Comparison of ENCODE assay signal across 8 cellular contexts in genomic region chr6:36422714-36423100, GRCh38. TPM values are rescaled to one million over a fixed set of nuclear protein-coding genes. Genes with fewer than 3 reads are reported as not detected.
DNase-seq lines count a peak whose midpoint lies in the region; ATAC-seq, FAIRE-seq and TF ChIP-seq lines count a peak whose summit lies in the region.

No MANE protein-coding gene starts in this region.

- H3K4me2 ChIP-seq in keratinocyte (ENCODE audit: control insufficient read depth, extremely low read depth, insufficient read depth, low read depth, low read length), result peak overlapping the region; percentile 98

- dilution Hi-C loops in keratinocyte (cut with MboI; ENCODE audit: extremely low pct_ligation_motif_present, low sequenced_read_pairs), result no loop called here

- peak overlapping the region; percentile 85 for H3K9ac ChIP-seq in keratinocyte (ENCODE audit: control insufficient read depth, extremely low read depth, insufficient read depth, low read length)

- no peak for FAIRE-seq in keratinocyte (lab: Jason Lieb, UNC)

- H3K79me2 ChIP-seq in keratinocyte (ENCODE audit: control insufficient read depth, insufficient read depth, low read length), result no peaks in the 10 kb centered on the region

- CTCF ChIA-PET in activated CD8-positive, alpha-beta T cell treated with anti-CD3 and anti-CD28 coated beads, Interleukin-2, amount 10 ng/mL, durations not matched to agents 7 days and 5 days (lab: Charles Lee), result interaction anchor here (0.6 to 2.3 kb wide), 19 partner anchors 9 to 360 kb away, joined by 3 to 17 read pairs (median 4); no protein-coding TSS in a partner anchor

- no peaks in the 10 kb centered on the region for H3K9me3 ChIP-seq in keratinocyte (ENCODE audit: control insufficient read depth, low read depth, low read length)

- peak overlapping the region; percentile 84 for H3K4me3 Mint-ChIP-seq in T-helper 1 cell treated with Interleukin-12 subunit alpha and Interleukin-12 subunit beta and Interleukin-4 antibody, amounts not matched to agents 30 μg/mL and 1 μg/mL, for 36 hours
- peak overlapping the region; percentile 80 for H3K4me3 Mint-ChIP-seq in activated CD8-positive, alpha-beta T cell treated with anti-CD3 and anti-CD28 coated beads, Interleukin-2, amount 10 ng/mL, durations not matched to agents 7 days and 5 days

- no peak for DNase-seq in T-helper 1 cell
- DNase-seq in activated CD8-positive, alpha-beta T cell treated with anti-CD3 and anti-CD28 coated beads, Interleukin-2, amount 10 ng/mL, durations not matched to agents 7 days and 5 days, result no peak
- DNase-seq in keratinocyte (ENCODE audit: low read depth, low spot score), result no peak
- DNase-seq in substantia nigra (lab: John Stamatoyannopoulos, UW), result no peak
- DNase-seq in C1 segment of cervical spinal cord (lab: John Stamatoyannopoulos, UW), result no peak

- H3K4me1 Mint-ChIP-seq in T-helper 1 cell treated with Interleukin-12 subunit alpha and Interleukin-12 subunit beta and Interleukin-4 antibody, amounts not matched to agents 30 μg/mL and 1 μg/mL, for 36 hours (ENCODE audit: low read depth), result peaks cover 14% of the 10 kb centered on the region
- peaks cover 19% of the 10 kb centered on the region for H3K4me1 Mint-ChIP-seq in activated CD8-positive, alpha-beta T cell treated with anti-CD3 and anti-CD28 coated beads, Interleukin-2, amount 10 ng/mL, durations not matched to agents 7 days and 5 days (ENCODE audit: low read depth)

- POLR2A ChIA-PET in activated CD8-positive, alpha-beta T cell treated with anti-CD3 and anti-CD28 coated beads, Interleukin-2, amount 10 ng/mL, durations not matched to agents 7 days and 5 days (lab: Charles Lee), result interaction anchor here (0.7 to 1.5 kb wide), 7 partner anchors 17 to 173 kb away, joined by 3 to 7 read pairs (median 3); no protein-coding TSS in a partner anchor

- no peaks in the 10 kb centered on the region for H3K27me3 Mint-ChIP-seq in T-helper 1 cell treated with Interleukin-12 subunit alpha and Interleukin-12 subunit beta and Interleukin-4 antibody, amounts not matched to agents 30 μg/mL and 1 μg/mL, for 36 hours (ENCODE audit: low read depth)
- H3K27me3 Mint-ChIP-seq in activated CD8-positive, alpha-beta T cell treated with anti-CD3 and anti-CD28 coated beads, Interleukin-2, amount 10 ng/mL, durations not matched to agents 7 days and 5 days (ENCODE audit: low read depth), result peaks cover 4% of the 10 kb centered on the region

- peak overlapping the region; percentile 71 for H3K27ac Mint-ChIP-seq in T-helper 1 cell treated with Interleukin-12 subunit alpha and Interleukin-12 subunit beta and Interleukin-4 antibody, amounts not matched to agents 30 μg/mL and 1 μg/mL, for 36 hours
- peak overlapping the region; percentile 86 for H3K27ac Mint-ChIP-seq in activated CD8-positive, alpha-beta T cell treated with anti-CD3 and anti-CD28 coated beads, Interleukin-2, amount 10 ng/mL, durations not matched to agents 7 days and 5 days

- H4K20me1 ChIP-seq in keratinocyte (ENCODE audit: control insufficient read depth, extremely low read depth, insufficient read depth, low read length), result no peaks in the 10 kb centered on the region

- ATAC-seq in activated CD8-positive, alpha-beta T cell treated with anti-CD3 and anti-CD28 coated beads, Interleukin-2, amount 10 ng/mL, durations not matched to agents 7 days and 5 days, result no peak
- no peak for ATAC-seq in GM18517 (IDR thresholded peaks at IDR 0.05; ENCODE audit: unreplicated experiment)
- ATAC-seq in GM18511 (IDR thresholded peaks at IDR 0.05; ENCODE audit: unreplicated experiment), result no peak

- peak overlapping the region; percentile 97 for H2AFZ ChIP-seq in keratinocyte (ENCODE audit: control insufficient read depth, low read length)

- H3K4me1 ChIP-seq in keratinocyte (ENCODE audit: control insufficient read depth, extremely low read depth, insufficient read depth, low read length), result peaks cover 29% of the 10 kb centered on the region

- peak overlapping the region; percentile 67 for H3K27ac ChIP-seq in keratinocyte (ENCODE audit: control insufficient read depth, insufficient read depth, low read length)
- peak overlapping the region; percentile 82 for H3K27ac ChIP-seq in substantia nigra (ENCODE audit: low read depth, low read length, poor library complexity, severe bottlenecking)

- peak overlapping the region; percentile 44 to 95 (median 63) for H3K4me3 ChIP-seq in keratinocyte (ENCODE audit: control insufficient read depth in 2 of 3, extremely low read depth in 1 of 3, insufficient read depth in 2 of 3, low read depth in 1 of 3, low read length in 3 of 3)

- no peaks in the 10 kb centered on the region for H3K9me3 Mint-ChIP-seq in T-helper 1 cell treated with Interleukin-12 subunit alpha and Interleukin-12 subunit beta and Interleukin-4 antibody, amounts not matched to agents 30 μg/mL and 1 μg/mL, for 36 hours
- no peaks in the 10 kb centered on the region for H3K9me3 Mint-ChIP-seq in activated CD8-positive, alpha-beta T cell treated with anti-CD3 and anti-CD28 coated beads, Interleukin-2, amount 10 ng/mL, durations not matched to agents 7 days and 5 days (ENCODE audit: insufficient read depth)

- no peaks in the 10 kb centered on the region for H3K9me1 ChIP-seq in keratinocyte (ENCODE audit: control insufficient read depth, extremely low read depth, insufficient read depth, low read length)

- H3K27me3 ChIP-seq in keratinocyte (ENCODE audit: control insufficient read depth, extremely low read depth, insufficient read depth, low read length), result no peaks in the 10 kb centered on the region

- no peaks in the 10 kb centered on the region for H3K36me3 ChIP-seq in keratinocyte (ENCODE audit: control insufficient read depth in 2 of 2, extremely low read depth in 1 of 2, insufficient read depth in 2 of 2, low read length in 2 of 2)

- TF ChIP-seq CTCF in keratinocyte (optimal IDR thresholded peaks at IDR 0.05 in 1 of 3, IDR thresholded peaks at IDR 0.05 in 1 of 3, conservative IDR thresholded peaks at IDR 0.05 in 1 of 3; ENCODE audit: extremely low read depth in 1 of 3, insufficient read depth in 2 of 3, low read length in 3 of 3), result no peak

- no peaks in the 10 kb centered on the region for H3K36me3 Mint-ChIP-seq in T-helper 1 cell treated with Interleukin-12 subunit alpha and Interleukin-12 subunit beta and Interleukin-4 antibody, amounts not matched to agents 30 μg/mL and 1 μg/mL, for 36 hours (ENCODE audit: low read depth)
- H3K36me3 Mint-ChIP-seq in activated CD8-positive, alpha-beta T cell treated with anti-CD3 and anti-CD28 coated beads, Interleukin-2, amount 10 ng/mL, durations not matched to agents 7 days and 5 days (ENCODE audit: low read depth), result no peaks in the 10 kb centered on the region

RNA-seq across cellular contexts. Expression of gene PXT1, which starts 19.9 kb away (rescaled TPM):
- under 1 TPM; 0.16 TPM for total RNA-seq in activated CD8-positive, alpha-beta T cell treated with anti-CD3 and anti-CD28 coated beads, Interleukin-2, amount 10 ng/mL, durations not matched to agents 7 days and 5 days
- 0.06 to 0.08 TPM (median 0.06 TPM) in 3 replicates for polyA plus RNA-seq in keratinocyte
- not detected for polyA plus RNA-seq in keratinocyte (2011; ENCODE audit: low read depth)
- 0.09 TPM in 1 of 2 replicates, not detected in the other for polyA plus RNA-seq in keratinocyte (2011; cell fraction: cytosol; rRNA removed)
- polyA plus RNA-seq in keratinocyte (2011; cell fraction: nucleus; rRNA removed), result not detected in 2 replicates
- 0.07 TPM in 1 of 2 replicates, not detected in the other for polyA plus RNA-seq in keratinocyte (2012; ENCODE audit: low replicate concordance)
- polyA minus RNA-seq in keratinocyte, result 0.16 TPM in 1 of 3 replicates, not detected in the others
- not detected for polyA minus RNA-seq in keratinocyte (2011; cell fraction: cytosol; rRNA and poly(A)+ RNA removed)
- polyA minus RNA-seq in keratinocyte (2011; cell fraction: nucleus; rRNA and poly(A)+ RNA removed), result not detected in 2 replicates

RNA-seq across cellular contexts. Expression of gene KCTD20, which starts 20.1 kb away (rescaled TPM):
- total RNA-seq in activated CD8-positive, alpha-beta T cell treated with anti-CD3 and anti-CD28 coated beads, Interleukin-2, amount 10 ng/mL, durations not matched to agents 7 days and 5 days, result 10 to 100 TPM; 56.5 to 58.9 TPM
- polyA plus RNA-seq in keratinocyte, result 23.3 to 31.8 TPM (median 24.8 TPM) in 3 replicates
- 5.6 TPM for polyA plus RNA-seq in keratinocyte (2011; ENCODE audit: low read depth)
- 18.1 and 27.3 TPM in 2 replicates for polyA plus RNA-seq in keratinocyte (2011; cell fraction: cytosol; rRNA removed)
- 16.0 TPM in 2 replicates for polyA plus RNA-seq in keratinocyte (2011; cell fraction: nucleus; rRNA removed)
- polyA plus RNA-seq in keratinocyte (2012; ENCODE audit: low replicate concordance), result 10.2 and 15.8 TPM in 2 replicates
- 24.9 to 33.7 TPM (median 28.3 TPM) in 3 replicates for polyA minus RNA-seq in keratinocyte
- polyA minus RNA-seq in keratinocyte (2011; cell fraction: cytosol; rRNA and poly(A)+ RNA removed), result 24.4 TPM
- polyA minus RNA-seq in keratinocyte (2011; cell fraction: nucleus; rRNA and poly(A)+ RNA removed), result 14.1 and 26.8 TPM in 2 replicates

RNA-seq across cellular contexts. Expression of gene ETV7, which starts 35.2 kb away (rescaled TPM):
- total RNA-seq in activated CD8-positive, alpha-beta T cell treated with anti-CD3 and anti-CD28 coated beads, Interleukin-2, amount 10 ng/mL, durations not matched to agents 7 days and 5 days, result 1 to 10 TPM; 3.5 to 4.6 TPM
- polyA plus RNA-seq in keratinocyte, result 0.22 to 0.27 TPM (median 0.25 TPM) in 3 replicates
- 0.30 TPM for polyA plus RNA-seq in keratinocyte (2011; ENCODE audit: low read depth)
- polyA plus RNA-seq in keratinocyte (2011; cell fraction: cytosol; rRNA removed), result 0.10 and 0.15 TPM in 2 replicates
- polyA plus RNA-seq in keratinocyte (2011; cell fraction: nucleus; rRNA removed), result 0.12 and 0.19 TPM in 2 replicates
- 0.42 and 0.47 TPM in 2 replicates for polyA plus RNA-seq in keratinocyte (2012; ENCODE audit: low replicate concordance)
- 0.40 to 0.98 TPM in 2 of 3 replicates, not detected in the other for polyA minus RNA-seq in keratinocyte
- not detected for polyA minus RNA-seq in keratinocyte (2011; cell fraction: cytosol; rRNA and poly(A)+ RNA removed)
- polyA minus RNA-seq in keratinocyte (2011; cell fraction: nucleus; rRNA and poly(A)+ RNA removed), result not detected in 2 replicates
